9 cellular contexts compared by ENCODE assay signal in genomic region chr1:54402896-54403295, GRCh38. TPM values are rescaled to one million over a fixed set of nuclear protein-coding genes. Genes with fewer than 3 reads are reported as not detected.
A peak's percentile ranks its signal among the peaks of the same experiment; 100 is the strongest.
DNase-seq lines count a peak whose midpoint lies in the region; ATAC-seq and TF ChIP-seq lines count a peak whose summit lies in the region.
"Had no signal": no experiment of that assay in that cellular context is flagged by ENCODE, and none has a peak within 500 bp of the region (broad histone marks: within the 10 kb centered on the region; RNA-seq: fewer than 3 reads in every experiment).

No MANE protein-coding gene starts in this region.

- H3K4me3 Mint-ChIP-seq in progenitor cell of endocrine pancreas (ENCODE audit: low read depth) = peak overlapping the region; percentile 87

- WGBS in esophagus muscularis mucosa = 65% methylated on average over 7 of the region's 7 CpGs

- in situ Hi-C loops in brain microvascular endothelial cell (cut with HindIII; ENCODE audit: low pct_ligation_motif_present, low sequenced_read_pairs) = no loop called here

- H3K36me3 ChIP-seq in esophagus muscularis mucosa (peaks cover 16 to 54% (median 35%) of the 10 kb centered on the region in 4 donors), brain microvascular endothelial cell (replicated peaks) (peaks cover 33% of the 10 kb centered on the region)

- TF ChIP-seq EP300 in esophagus muscularis mucosa (IDR thresholded peaks at IDR 0.05) = no peak

- H3K27ac ChIP-seq in esophagus muscularis mucosa (replicated peaks in 1 of 4) (peak overlapping the region in 3 of 4 donors; percentile 93 to 99 (median 98)), brain microvascular endothelial cell (no peak overlapping the region)

- H3K9me3 ChIP-seq in esophagus muscularis mucosa = no peaks in the 10 kb centered on the region
- H3K9me3 ChIP-seq: prostate gland had no signal

- H3K27me3 ChIP-seq in esophagus muscularis mucosa (no peaks in the 10 kb centered on the region), brain microvascular endothelial cell (replicated peaks) (no peaks in the 10 kb centered on the region)

- no peaks in the 10 kb centered on the region for H3K27me3 Mint-ChIP-seq in progenitor cell of endocrine pancreas

- H3K4me1 Mint-ChIP-seq in progenitor cell of endocrine pancreas (ENCODE audit: low read depth) = peaks cover 53% of the 10 kb centered on the region

- H3K27ac Mint-ChIP-seq in progenitor cell of endocrine pancreas = peak overlapping the region; percentile 95

- no peak for TF ChIP-seq POLR2A in esophagus muscularis mucosa (IDR thresholded peaks at IDR 0.05; ENCODE audit: low read depth)

- intact Hi-C loops in esophagus muscularis mucosa (cut with DNase I) = loop anchor here (10.0 kb wide), 1 partner anchor 68 kb away; no protein-coding TSS in a partner anchor

- H3K9me3 Mint-ChIP-seq in progenitor cell of endocrine pancreas (ENCODE audit: low read depth) = no peaks in the 10 kb centered on the region

- peaks cover 47% of the 10 kb centered on the region for H3K36me3 Mint-ChIP-seq in progenitor cell of endocrine pancreas (ENCODE audit: insufficient read depth)

- H3K4me3 ChIP-seq in esophagus muscularis mucosa (peak overlapping the region; percentile 88 to 99 (median 97)), brain microvascular endothelial cell (ENCODE audit: low read depth, low read length) (no peak overlapping the region)

- peaks cover 35 to 66% (median 52%) of the 10 kb centered on the region in 4 donors for H3K4me1 ChIP-seq in esophagus muscularis mucosa

- ATAC-seq in GM18517 (IDR thresholded peaks at IDR 0.05; ENCODE audit: unreplicated experiment) = no peak

- TF ChIP-seq CTCF in esophagus muscularis mucosa (IDR thresholded peaks at IDR 0.05) = no peak
- no peak for TF ChIP-seq CTCF in progenitor cell of endocrine pancreas (IDR thresholded peaks at IDR 0.05; ENCODE audit: unreplicated experiment)
- no peak for TF ChIP-seq CTCF in brain microvascular endothelial cell (IDR thresholded peaks at IDR 0.05; ENCODE audit: low read depth, low read length, missing control alignments)

- DNase-seq in EH (ENCODE audit: low read depth) (peak; percentile 23), NCI-H2029 (lab: John Stamatoyannopoulos, UW) (peak; percentile 42), esophagus muscularis mucosa (ENCODE audit: extremely low spot score) (no peak), progenitor cell of endocrine pancreas (ENCODE audit: low spot score, unreplicated experiment) (no peak), brain microvascular endothelial cell (no peak), LoVo (ENCODE audit: low spot score) (no peak)
- DNase-seq: GF-D8 had no signal

RNA-seq across cellular contexts. Expression of gene SSBP3, which starts 3.3 kb away (rescaled TPM):
- total RNA-seq in esophagus muscularis mucosa (10 to 100 TPM; 32.8 to 63.4 (median 47.4) TPM), progenitor cell of endocrine pancreas (149 and 161 TPM in 2 replicates)

Comparison
In these comparisons a context has a peak if more than half of its experiments do, and no peak if none do; other contexts are left out.
1. DNase-seq: peak in EH (single experiment) and NCI-H2029 (single experiment); none in esophagus muscularis mucosa (single experiment), progenitor cell of endocrine pancreas (single experiment), brain microvascular endothelial cell (single experiment) and LoVo (single experiment).